1 cellular context compared by ENCODE assay signal in the genomic region with DNA sequence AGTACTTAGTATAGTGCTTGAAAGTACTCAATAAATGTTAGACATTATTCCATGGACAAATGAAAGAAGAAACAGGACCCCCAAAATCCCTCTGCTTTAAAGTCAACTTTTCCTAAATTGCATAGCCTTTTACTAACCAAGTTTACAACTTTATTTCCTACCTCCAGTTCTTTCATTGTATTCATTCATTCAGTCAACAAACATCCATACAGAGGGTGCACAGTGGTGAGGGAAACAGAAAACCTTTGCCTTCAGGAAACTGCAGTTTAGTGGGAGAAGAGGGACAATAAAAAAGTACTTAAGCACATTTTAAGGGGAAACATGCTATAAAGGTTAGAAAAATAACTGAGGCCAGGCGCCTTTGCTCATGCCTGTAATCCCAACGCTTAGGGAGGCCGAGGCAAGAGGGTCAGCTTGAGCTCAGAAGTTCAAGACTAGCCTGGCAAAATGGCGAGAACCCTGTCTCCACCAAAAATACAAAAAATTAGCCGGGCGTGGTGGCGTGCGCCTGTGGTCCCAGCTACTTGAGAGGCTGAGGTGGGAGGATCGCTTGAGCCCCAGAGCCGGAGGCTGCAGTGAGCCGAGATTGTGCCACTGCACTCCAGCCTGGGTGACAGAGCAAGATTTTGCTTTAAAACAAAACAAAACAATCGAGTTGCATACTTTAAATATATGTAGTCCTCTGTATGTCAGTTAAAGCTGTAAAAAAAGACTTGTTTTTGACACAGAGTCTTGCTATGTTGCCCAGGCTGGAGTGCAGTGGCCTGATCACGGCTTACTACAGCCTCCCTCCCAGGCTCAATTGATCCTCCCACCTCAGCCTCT.
TF ChIP-seq lines count a peak whose summit lies in the region.

No MANE protein-coding gene starts in this region.

TF ChIP-seq in HepG2, 621 proteins besides CTCF, POLR2A, EP300 and RAD21 (continued from another document):
- peak; percentile 85; the same call in 1 of the 2 replicates for TF ChIP-seq ZNF3 (CRISPR knock-in tag; IDR thresholded peaks at IDR 0.05)
- TF ChIP-seq MZF1 (CRISPR knock-in tag; IDR thresholded peaks at IDR 0.05; ENCODE audit: borderline replicate concordance) = no peak
